In the genomic region with DNA sequence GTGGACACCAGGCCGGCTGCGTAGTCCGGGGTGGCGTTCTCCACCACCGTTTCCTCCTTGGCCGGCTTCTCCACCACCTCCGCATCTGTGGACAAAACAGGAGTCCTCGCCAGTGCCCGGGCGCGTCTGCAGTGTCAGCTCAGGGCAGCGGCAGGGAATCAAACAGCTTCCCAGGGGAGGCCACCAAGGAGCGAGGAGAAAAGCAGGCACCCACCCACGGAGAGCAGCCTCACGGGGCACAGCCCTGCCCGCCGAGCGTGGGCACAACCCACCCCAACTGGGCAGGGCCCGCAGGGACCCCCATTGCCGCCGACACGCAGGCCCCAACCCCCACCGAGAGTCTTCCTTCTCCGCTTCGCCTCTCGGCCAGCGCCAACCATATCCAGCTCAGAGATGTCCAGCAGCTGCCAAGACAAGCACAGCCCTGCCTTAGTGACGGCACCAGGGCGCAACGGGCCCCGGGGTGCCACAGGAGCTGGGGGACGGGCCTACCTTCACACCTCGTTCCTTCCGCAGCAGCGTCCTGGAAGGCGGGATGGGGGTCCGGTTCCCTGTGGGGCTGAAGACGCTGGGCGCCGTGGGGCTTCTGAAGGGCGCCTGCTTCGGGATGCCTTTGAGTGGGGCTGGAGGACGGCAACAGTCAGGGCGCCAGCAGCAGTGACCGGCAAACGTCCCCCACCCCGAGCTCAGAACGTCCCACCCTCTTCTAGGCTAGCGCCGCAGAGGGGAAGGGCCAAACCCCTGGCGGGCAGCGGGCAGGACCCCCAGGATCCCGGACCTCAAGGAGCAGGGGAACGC, we compare ENCODE assay signal across 17 cellular contexts.
"Had no signal": no experiment of that assay in that cellular context is flagged by ENCODE, and none has a peak within 500 bp of the region (broad histone marks: within the 10 kb centered on the region; RNA-seq: fewer than 3 reads in every experiment).

No MANE protein-coding gene starts in this region.

- H3K27me3 ChIP-seq: gastrocnemius medialis, heart right ventricle, left lung, neural progenitor cell, pancreas, sigmoid colon, thyroid gland, vagina had no signal

- H2AFZ ChIP-seq: neural progenitor cell had no signal

- H3K27ac ChIP-seq: gastrocnemius medialis, heart right ventricle, left lung, neural progenitor cell, pancreas, sigmoid colon, thyroid gland, vagina, WERI-Rb-1 had no signal

- H3K9ac ChIP-seq: neural progenitor cell had no signal

- H3K4me2 ChIP-seq: neural progenitor cell had no signal

- H3K9me3 ChIP-seq: gastrocnemius medialis, heart right ventricle, left lung, pancreas, sigmoid colon, thyroid gland, vagina had no signal

- DNase-seq: activated CD4-positive, alpha-beta T cell treated with anti-CD3 and anti-CD28 coated beads, Interleukin-2, amount 50 U/mL, for 4 hours; activated naive CD4-positive, alpha-beta T cell treated with anti-CD3 and anti-CD28 coated beads, Interleukin-2, amount 50 U/mL, for 16 hours; activated T-cell treated with anti-CD3 and anti-CD28 coated beads, Interleukin-2, amount 50 U/mL, for 4 hours; aorta; cortex of kidney; gastrocnemius medialis; heart right ventricle; mammary epithelial cell; sigmoid colon; stimulated activated naive CD4-positive, alpha-beta T cell treated with Interleukin-2 at 50 U/mL for 16 hours; T-helper 2 cell; thyroid gland had no signal

- H3K4me3 ChIP-seq: gastrocnemius medialis, heart right ventricle, left lung, neural progenitor cell, pancreas, sigmoid colon, thyroid gland, vagina had no signal

- ATAC-seq: gastrocnemius medialis, left lung, pancreas had no signal

- H3K4me1 ChIP-seq: gastrocnemius medialis, left lung, neural progenitor cell, pancreas, sigmoid colon, thyroid gland had no signal

- FAIRE-seq: pancreas had no signal
